8 cellular contexts compared by ENCODE assay signal in genomic region chr9:127612993-127613954, GRCh38. TPM values are rescaled to one million over a fixed set of nuclear protein-coding genes. Genes with fewer than 3 reads are reported as not detected.
DNase-seq lines count a peak whose midpoint lies in the region; ATAC-seq lines count a peak whose summit lies in the region.

No MANE protein-coding gene starts in this region.

- ATAC-seq in activated CD8-positive, alpha-beta T cell treated with anti-CD3 and anti-CD28 coated beads, Interleukin-2, amount 10 ng/mL, durations not matched to agents 7 days and 5 days = peak; percentile 37
- no peak for ATAC-seq in memory B cell (ENCODE audit: low read depth)
- ATAC-seq in stimulated activated memory B cell treated with anti-CD40 and anti-IgM and Interleukin-4, amounts not matched to agents 10 μg/mL and 1 μg/mL and 100 μg/mL, for 72 hours = no peak
- no peak for ATAC-seq in HG03280 (IDR thresholded peaks at IDR 0.05; ENCODE audit: unreplicated experiment)

- no peaks in the 10 kb centered on the region for H3K36me3 ChIP-seq in effector memory CD4-positive, alpha-beta T cell (ENCODE audit: control insufficient read depth, insufficient read depth, low read length)

- H3K4me1 Mint-ChIP-seq in activated CD8-positive, alpha-beta T cell treated with anti-CD3 and anti-CD28 coated beads, Interleukin-2, amount 10 ng/mL, durations not matched to agents 7 days and 5 days (ENCODE audit: low read depth) = peaks cover 26% of the 10 kb centered on the region
- peaks cover 20% of the 10 kb centered on the region for H3K4me1 Mint-ChIP-seq in memory B cell
- H3K4me1 Mint-ChIP-seq in stimulated activated memory B cell treated with anti-CD40 and anti-IgM and Interleukin-4, amounts not matched to agents 10 μg/mL and 1 μg/mL and 100 μg/mL, for 72 hours = peaks cover 28% of the 10 kb centered on the region

- CTCF ChIA-PET in activated CD8-positive, alpha-beta T cell treated with anti-CD3 and anti-CD28 coated beads, Interleukin-2, amount 10 ng/mL, durations not matched to agents 7 days and 5 days (lab: Charles Lee) = interaction anchor here (0.8 to 2.3 kb wide), 3 partner anchors 11 to 122 kb away, joined by 3 to 8 read pairs (median 6); partner anchors contain the start of gene TOR2A

- DNase-seq in DMS114 treated with DMSO at 0.1 percent for 48 hours (lab: John Stamatoyannopoulos, UW; ENCODE audit: unreplicated experiment) (peak; percentile 8), NCI-H146 (lab: John Stamatoyannopoulos, UW) (peak; percentile 63), memory B cell (ENCODE audit: low spot score in 2 of 2) (peak in 1 of 2 donors; percentile 34), NCI-H2081 treated with DMSO at 0.1 percent for 48 hours (lab: John Stamatoyannopoulos, UW) (no peak)
- peak; percentile 66 for DNase-seq in activated CD8-positive, alpha-beta T cell treated with anti-CD3 and anti-CD28 coated beads, Interleukin-2, amount 10 ng/mL, durations not matched to agents 7 days and 5 days
- peak in 2 of 3 donors; percentile 5 to 31 for DNase-seq in effector memory CD4-positive, alpha-beta T cell

- H3K36me3 Mint-ChIP-seq in activated CD8-positive, alpha-beta T cell treated with anti-CD3 and anti-CD28 coated beads, Interleukin-2, amount 10 ng/mL, durations not matched to agents 7 days and 5 days (ENCODE audit: low read depth) = peaks cover 2% of the 10 kb centered on the region
- H3K36me3 Mint-ChIP-seq in memory B cell = no peaks in the 10 kb centered on the region
- no peaks in the 10 kb centered on the region for H3K36me3 Mint-ChIP-seq in stimulated activated memory B cell treated with anti-CD40 and anti-IgM and Interleukin-4, amounts not matched to agents 10 μg/mL and 1 μg/mL and 100 μg/mL, for 72 hours

- H3K27me3 ChIP-seq in effector memory CD4-positive, alpha-beta T cell (replicated peaks; ENCODE audit: control insufficient read depth, insufficient read depth, low read length, poor library complexity, severe bottlenecking) = no peaks in the 10 kb centered on the region

- no peaks in the 10 kb centered on the region for H3K9me3 ChIP-seq in effector memory CD4-positive, alpha-beta T cell (ENCODE audit: control insufficient read depth, low read length)

- peak overlapping the region; percentile 66 for H3K4me3 ChIP-seq in effector memory CD4-positive, alpha-beta T cell (ENCODE audit: insufficient read depth, low read depth, low read length, poor library complexity, severe bottlenecking)

- peak overlapping the region; percentile 83 for H3K4me3 Mint-ChIP-seq in activated CD8-positive, alpha-beta T cell treated with anti-CD3 and anti-CD28 coated beads, Interleukin-2, amount 10 ng/mL, durations not matched to agents 7 days and 5 days
- H3K4me3 Mint-ChIP-seq in memory B cell = peak overlapping the region; percentile 82
- peak overlapping the region; percentile 19 for H3K4me3 Mint-ChIP-seq in stimulated activated memory B cell treated with anti-CD40 and anti-IgM and Interleukin-4, amounts not matched to agents 10 μg/mL and 1 μg/mL and 100 μg/mL, for 72 hours

- peaks cover 34% of the 10 kb centered on the region for H3K27me3 Mint-ChIP-seq in activated CD8-positive, alpha-beta T cell treated with anti-CD3 and anti-CD28 coated beads, Interleukin-2, amount 10 ng/mL, durations not matched to agents 7 days and 5 days (ENCODE audit: low read depth)
- peaks cover 21% of the 10 kb centered on the region for H3K27me3 Mint-ChIP-seq in memory B cell
- H3K27me3 Mint-ChIP-seq in stimulated activated memory B cell treated with anti-CD40 and anti-IgM and Interleukin-4, amounts not matched to agents 10 μg/mL and 1 μg/mL and 100 μg/mL, for 72 hours = peaks cover 42% of the 10 kb centered on the region

- POLR2A ChIA-PET in activated CD8-positive, alpha-beta T cell treated with anti-CD3 and anti-CD28 coated beads, Interleukin-2, amount 10 ng/mL, durations not matched to agents 7 days and 5 days (lab: Charles Lee) = interaction anchor here (1.2 kb wide), 1 partner anchor 121 kb away, joined by 4 read pairs; no protein-coding TSS in a partner anchor

- peak overlapping the region; percentile 26 for H3K27ac ChIP-seq in effector memory CD4-positive, alpha-beta T cell (ENCODE audit: insufficient read depth, low read length, poor library complexity, severe bottlenecking)

- peaks cover 20% of the 10 kb centered on the region for H3K4me1 ChIP-seq in effector memory CD4-positive, alpha-beta T cell (ENCODE audit: control insufficient read depth, insufficient read depth, low read length, poor library complexity, severe bottlenecking)

- H3K9me3 Mint-ChIP-seq in activated CD8-positive, alpha-beta T cell treated with anti-CD3 and anti-CD28 coated beads, Interleukin-2, amount 10 ng/mL, durations not matched to agents 7 days and 5 days (ENCODE audit: insufficient read depth) = no peaks in the 10 kb centered on the region
- H3K9me3 Mint-ChIP-seq in memory B cell = no peaks in the 10 kb centered on the region
- no peaks in the 10 kb centered on the region for H3K9me3 Mint-ChIP-seq in stimulated activated memory B cell treated with anti-CD40 and anti-IgM and Interleukin-4, amounts not matched to agents 10 μg/mL and 1 μg/mL and 100 μg/mL, for 72 hours

- peak overlapping the region; percentile 64 for H3K27ac Mint-ChIP-seq in activated CD8-positive, alpha-beta T cell treated with anti-CD3 and anti-CD28 coated beads, Interleukin-2, amount 10 ng/mL, durations not matched to agents 7 days and 5 days
- no peak overlapping the region for H3K27ac Mint-ChIP-seq in memory B cell
- H3K27ac Mint-ChIP-seq in stimulated activated memory B cell treated with anti-CD40 and anti-IgM and Interleukin-4, amounts not matched to agents 10 μg/mL and 1 μg/mL and 100 μg/mL, for 72 hours = no peak overlapping the region

RNA-seq across cellular contexts. Expression of gene STXBP1, which starts 1.2 kb away (rescaled TPM):
- total RNA-seq in activated CD8-positive, alpha-beta T cell treated with anti-CD3 and anti-CD28 coated beads, Interleukin-2, amount 10 ng/mL, durations not matched to agents 7 days and 5 days = 10 to 100 TPM; 24.2 to 25.3 TPM

Comparison
In these comparisons a context has a peak if more than half of its experiments do, and no peak if none do; other contexts are left out.
1. H3K4me3 Mint-ChIP-seq: peak in every context shown above with its lines; median percentile 83 in activated CD8-positive, alpha-beta T cell treated with anti-CD3 and anti-CD28 coated beads, Interleukin-2, amount 10 ng/mL, durations not matched to agents 7 days and 5 days; 82 in memory B cell; 19 in stimulated activated memory B cell treated with anti-CD40 and anti-IgM and Interleukin-4, amounts not matched to agents 10 μg/mL and 1 μg/mL and 100 μg/mL, for 72 hours.